Comparison of ENCODE assay signal across 31 cellular contexts in genomic region chr10:34895977-34896376, GRCh38.
DNase-seq lines count a peak whose midpoint lies in the region; ATAC-seq and TF ChIP-seq lines count a peak whose summit lies in the region.
"Had no signal": no experiment of that assay in that cellular context is flagged by ENCODE, and none has a peak within 500 bp of the region (broad histone marks: within the 10 kb centered on the region; RNA-seq: fewer than 3 reads in every experiment).

No MANE protein-coding gene starts in this region.

- no peaks in the 10 kb centered on the region for H3K36me3 ChIP-seq in HEK293 (ENCODE audit: control insufficient read depth in 2 of 2, insufficient read depth in 1 of 2, low read length in 2 of 2)
- no peaks in the 10 kb centered on the region for H3K36me3 ChIP-seq in esophagus muscularis mucosa
- no peaks in the 10 kb centered on the region for H3K36me3 ChIP-seq in sigmoid colon
- H3K36me3 ChIP-seq: BE2C; BLaER1; BLaER1 treated with 17β-estradiol and CSF1 and Interleukin-3, amounts not matched to agents 10 nM and 100 nM had no signal

- no peak overlapping the region for H3K4me3 ChIP-seq in HEK293 (ENCODE audit: low read depth, low read length)
- H3K4me3 ChIP-seq in esophagus muscularis mucosa, result no peak overlapping the region
- H3K4me3 ChIP-seq in sigmoid colon, result no peak overlapping the region
- H3K4me3 ChIP-seq: A549; BLaER1; BLaER1 treated with 17β-estradiol and CSF1 and Interleukin-3, amounts not matched to agents 10 nM and 100 nM had no signal

- no peak for TF ChIP-seq POLR2A in esophagus muscularis mucosa (IDR thresholded peaks at IDR 0.05; ENCODE audit: low read depth)
- no peak for TF ChIP-seq POLR2A in sigmoid colon (IDR thresholded peaks at IDR 0.05)

- POLR2A ChIA-PET in HEK293 (lab: Yijun Ruan, JAX), result no interaction called here

- 96% methylated on average over 3 of the region's 3 CpGs for WGBS in esophagus muscularis mucosa
- 94% methylated on average over 3 of the region's 3 CpGs for WGBS in sigmoid colon, 2 donors

- H3K27ac ChIP-seq in HEK293 (ENCODE audit: extremely low read depth, low read depth, low read length) (no peak overlapping the region), esophagus muscularis mucosa (replicated peaks in 1 of 4) (no peak overlapping the region), sigmoid colon (no peak overlapping the region)
- H3K27ac ChIP-seq: 22Rv1; A549; BLaER1; BLaER1 treated with 17β-estradiol and CSF1 and Interleukin-3, amounts not matched to agents 10 nM and 100 nM; C4-2B had no signal

- TF ChIP-seq CTCF in HEK293 (tag by site-specific recombination; IDR thresholded peaks at IDR 0.05), result no peak
- no peak for TF ChIP-seq CTCF in esophagus muscularis mucosa (IDR thresholded peaks at IDR 0.05)
- TF ChIP-seq CTCF in sigmoid colon (IDR thresholded peaks at IDR 0.05), result no peak

- no peaks in the 10 kb centered on the region for H3K4me1 ChIP-seq in HEK293 (ENCODE audit: control insufficient read depth, insufficient read depth, low read length)
- no peaks in the 10 kb centered on the region for H3K4me1 ChIP-seq in esophagus muscularis mucosa
- H3K4me1 ChIP-seq in sigmoid colon, result no peaks in the 10 kb centered on the region
- H3K4me1 ChIP-seq: A549; BE2C; BLaER1; BLaER1 treated with 17β-estradiol and CSF1 and Interleukin-3, amounts not matched to agents 10 nM and 100 nM; Caco-2 had no signal

- TF ChIP-seq EP300 in esophagus muscularis mucosa (IDR thresholded peaks at IDR 0.05), result no peak
- no peak for TF ChIP-seq EP300 in sigmoid colon (IDR thresholded peaks at IDR 0.05)

- CTCF ChIA-PET in HEK293 (lab: Yijun Ruan, JAX), result no interaction called here

- H3K27me3 ChIP-seq in esophagus muscularis mucosa, result no peaks in the 10 kb centered on the region
- no peaks in the 10 kb centered on the region for H3K27me3 ChIP-seq in sigmoid colon
- H3K27me3 ChIP-seq: BE2C; BLaER1; BLaER1 treated with 17β-estradiol and CSF1 and Interleukin-3, amounts not matched to agents 10 nM and 100 nM had no signal

- intact Hi-C loops in esophagus muscularis mucosa (cut with DNase I), result no loop called here
- intact Hi-C loops in sigmoid colon (cut with DNase I), result no loop called here

- DNase-seq in esophagus muscularis mucosa (ENCODE audit: extremely low spot score), result peak; percentile 1
- DNase-seq in sigmoid colon, result peak; percentile 8
- no peak for DNase-seq in SIG-M5 treated with dmso at 0.1 percent for 504 hours (lab: John Stamatoyannopoulos, UW; ENCODE audit: unreplicated experiment)
- DNase-seq in NCI-H748 treated with DMSO at 0.1 percent for 48 hours (lab: John Stamatoyannopoulos, UW), result no peak
- DNase-seq: 8988T; ACHN; AML-193; BE2C; C1 segment of cervical spinal cord; Caco-2; Calu3; CD4-positive, alpha-beta memory T cell; CD4-positive, alpha-beta T cell; CD4-positive, CD25-positive, alpha-beta regulatory T cell; CD8-positive, alpha-beta memory T cell; CD8-positive, alpha-beta T cell; COR-L47; DMS 273 treated with DMSO at 0.1 percent for 48 hours; DMS153; DMS53; DMS79; DMS79 treated with DMSO at 0.1 percent for 48 hours; DND-41; EL had no signal

- ATAC-seq in HG03342 (IDR thresholded peaks at IDR 0.05; ENCODE audit: unreplicated experiment), result no peak
- ATAC-seq: A549; CD8-positive, alpha-beta T cell had no signal

- H3K9me3 ChIP-seq in HEK293 (ENCODE audit: control insufficient read depth, insufficient read depth, low read depth, low read length) (no peaks in the 10 kb centered on the region), esophagus muscularis mucosa (no peaks in the 10 kb centered on the region), sigmoid colon (no peaks in the 10 kb centered on the region)
- H3K9me3 ChIP-seq: A549; BE2C; BLaER1; BLaER1 treated with 17β-estradiol and CSF1 and Interleukin-3, amounts not matched to agents 10 nM and 100 nM; Caco-2 had no signal

TF ChIP-seq in HEK293, 187 proteins besides CTCF, POLR2A, EP300 and RAD21:
- peak; percentile 92 for TF ChIP-seq ZNF664 (tag by site-specific recombination; IDR thresholded peaks at IDR 0.05)
- no peak for TF ChIP-seq ZNF449 (tag by site-specific recombination; IDR thresholded peaks at IDR 0.05)

Comparison
In these comparisons a context has a peak if more than half of its experiments do, and no peak if none do; other contexts are left out.
1. DNase-seq: peak in esophagus muscularis mucosa (single experiment) and sigmoid colon (single experiment); none in SIG-M5 treated with dmso at 0.1 percent for 504 hours (single experiment) and NCI-H748 treated with DMSO at 0.1 percent for 48 hours (single experiment).